In genomic region chr3:116019254-116019763, GRCh38 we compare ENCODE assay signal across 28 cellular contexts.
"Had no signal": no experiment of that assay in that cellular context is flagged by ENCODE, and none has a peak within 500 bp of the region (broad histone marks: within the 10 kb centered on the region; RNA-seq: fewer than 3 reads in every experiment).

No MANE protein-coding gene starts in this region.

- DNase-seq: activated CD4-positive, alpha-beta memory T cell treated with anti-CD3 and anti-CD28 coated beads for 36 hours; activated CD4-positive, alpha-beta T cell treated with anti-CD3 and anti-CD28 coated beads for 36 hours; activated CD4-positive, alpha-beta T cell treated with anti-CD3 and anti-CD28 coated beads, Interleukin-2, amount 10 ng/mL, durations not matched to agents 24 days and 14 days; activated CD4-positive, CD25-positive, alpha-beta regulatory T cell; activated CD4-positive, CD25-positive, alpha-beta regulatory T cell treated with anti-CD3 and anti-CD28 coated beads, Interleukin-2, amount 50 U/mL, for 72 hours; activated CD8-positive, alpha-beta memory T cell treated with anti-CD3 and anti-CD28 coated beads, Interleukin-2, amount 10 ng/mL, durations not matched to agents 7 days and 5 days; activated CD8-positive, alpha-beta memory T cell treated with anti-CD3 and anti-CD28 coated beads, Interleukin-2, amount 50 U/mL, for 4 hours; activated CD8-positive, alpha-beta T cell treated with anti-CD3 and anti-CD28 coated beads, Interleukin-2, amount 10 ng/mL, durations not matched to agents 7 days and 5 days; activated effector memory CD4-positive, alpha-beta T cell treated with anti-CD3 and anti-CD28 coated beads, Interleukin-2, amount 50 U/mL, for 16 hours; activated naive CD4-positive, alpha-beta T cell treated with anti-CD3 and anti-CD28 coated beads for 36 hours; activated naive CD8-positive, alpha-beta T cell treated with anti-CD3 and anti-CD28 coated beads for 36 hours; activated naive CD8-positive, alpha-beta T cell treated with anti-CD3 and anti-CD28 coated beads, Interleukin-2, amount 50 U/mL, for 24 hours; activated T-cell treated with anti-CD3 and anti-CD28 coated beads, Interleukin-2, amount 50 U/mL, for 1 hour; activated T-cell treated with anti-CD3 and anti-CD28 coated beads, Interleukin-2, amount 50 U/mL, for 48 hours; adrenal gland; amygdala; aorta; body of pancreas; caudate nucleus; cortex of kidney; dermis blood vessel endothelial cell; effector CD4-positive, alpha-beta T cell; effector memory CD8-positive, alpha-beta T cell; erythroblast; heart right ventricle; T-helper 17 cell; T1000 had no signal

- ATAC-seq: activated CD4-positive, alpha-beta T cell treated with anti-CD3 and anti-CD28 coated beads for 36 hours; activated CD8-positive, alpha-beta memory T cell treated with anti-CD3 and anti-CD28 coated beads, Interleukin-2, amount 10 ng/mL, durations not matched to agents 7 days and 5 days; activated CD8-positive, alpha-beta T cell treated with anti-CD3 and anti-CD28 coated beads, Interleukin-2, amount 10 ng/mL, durations not matched to agents 7 days and 5 days; activated naive CD8-positive, alpha-beta T cell treated with anti-CD3 and anti-CD28 coated beads, Interleukin-2, amount 50 U/mL, for 24 hours; body of pancreas; effector memory CD8-positive, alpha-beta T cell; gastroesophageal sphincter; heart right ventricle; T-helper 17 cell had no signal
